ENCODE assay signal across 2 cellular contexts in genomic region chr3:179885950-179886349, GRCh38.
TF ChIP-seq lines count a peak whose summit lies in the region.

No MANE protein-coding gene starts in this region.

TF ChIP-seq in HepG2, 621 proteins besides CTCF, POLR2A, EP300 and RAD21 (continued from another document):
- TF ChIP-seq, protein P1, sequence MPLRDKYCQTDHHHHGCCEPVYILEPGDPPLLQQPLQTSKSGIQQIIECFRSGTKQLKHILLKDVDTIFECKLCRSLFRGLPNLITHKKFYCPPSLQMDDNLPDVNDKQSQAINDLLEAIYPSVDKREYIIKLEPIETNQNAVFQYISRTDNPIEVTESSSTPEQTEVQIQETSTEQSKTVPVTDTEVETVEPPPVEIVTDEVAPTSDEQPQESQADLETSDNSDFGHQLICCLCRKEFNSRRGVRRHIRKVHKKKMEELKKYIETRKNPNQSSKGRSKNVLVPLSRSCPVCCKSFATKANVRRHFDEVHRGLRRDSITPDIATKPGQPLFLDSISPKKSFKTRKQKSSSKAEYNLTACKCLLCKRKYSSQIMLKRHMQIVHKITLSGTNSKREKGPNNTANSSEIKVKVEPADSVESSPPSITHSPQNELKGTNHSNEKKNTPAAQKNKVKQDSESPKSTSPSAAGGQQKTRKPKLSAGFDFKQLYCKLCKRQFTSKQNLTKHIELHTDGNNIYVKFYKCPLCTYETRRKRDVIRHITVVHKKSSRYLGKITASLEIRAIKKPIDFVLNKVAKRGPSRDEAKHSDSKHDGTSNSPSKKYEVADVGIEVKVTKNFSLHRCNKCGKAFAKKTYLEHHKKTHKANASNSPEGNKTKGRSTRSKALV (CRISPR knock-in tag; IDR thresholded peaks at IDR 0.05): no peak
- no peak for TF ChIP-seq NKX3-1 (CRISPR knock-in tag; IDR thresholded peaks at IDR 0.05)
- TF ChIP-seq ZNF672 (CRISPR knock-in tag; IDR thresholded peaks at IDR 0.05): no peak
- TF ChIP-seq PHF5A (CRISPR knock-in tag; IDR thresholded peaks at IDR 0.05; ENCODE audit: low read depth, unreplicated experiment): no peak
- no peak for TF ChIP-seq ZNF878 (CRISPR knock-in tag; IDR thresholded peaks at IDR 0.05)
- TF ChIP-seq KMT2A (CRISPR knock-in tag; IDR thresholded peaks at IDR 0.05): no peak
- no peak for TF ChIP-seq MTF1 (CRISPR knock-in tag; IDR thresholded peaks at IDR 0.05)
- TF ChIP-seq ZNF639 (CRISPR knock-in tag; conservative IDR thresholded peaks at IDR 0.05): no peak
- no peak for TF ChIP-seq ZFP36L1 (CRISPR knock-in tag; IDR thresholded peaks at IDR 0.05)
- TF ChIP-seq ATF7-NPFF (CRISPR knock-in tag; IDR thresholded peaks at IDR 0.05; ENCODE audit: low read depth): no peak
- no peak for TF ChIP-seq MTA3 (CRISPR knock-in tag; IDR thresholded peaks at IDR 0.05)
- TF ChIP-seq NCOA1 (CRISPR knock-in tag; IDR thresholded peaks at IDR 0.05): no peak
- no peak for TF ChIP-seq RXRB (CRISPR knock-in tag; IDR thresholded peaks at IDR 0.05; ENCODE audit: borderline replicate concordance)
- TF ChIP-seq ZFAT (CRISPR knock-in tag; conservative IDR thresholded peaks at IDR 0.05): no peak
- no peak for TF ChIP-seq TOE1 (CRISPR knock-in tag; IDR thresholded peaks at IDR 0.05)

TF ChIP-seq in GM12878, 131 proteins besides CTCF, POLR2A, EP300 and RAD21:
- TF ChIP-seq, protein P2, sequence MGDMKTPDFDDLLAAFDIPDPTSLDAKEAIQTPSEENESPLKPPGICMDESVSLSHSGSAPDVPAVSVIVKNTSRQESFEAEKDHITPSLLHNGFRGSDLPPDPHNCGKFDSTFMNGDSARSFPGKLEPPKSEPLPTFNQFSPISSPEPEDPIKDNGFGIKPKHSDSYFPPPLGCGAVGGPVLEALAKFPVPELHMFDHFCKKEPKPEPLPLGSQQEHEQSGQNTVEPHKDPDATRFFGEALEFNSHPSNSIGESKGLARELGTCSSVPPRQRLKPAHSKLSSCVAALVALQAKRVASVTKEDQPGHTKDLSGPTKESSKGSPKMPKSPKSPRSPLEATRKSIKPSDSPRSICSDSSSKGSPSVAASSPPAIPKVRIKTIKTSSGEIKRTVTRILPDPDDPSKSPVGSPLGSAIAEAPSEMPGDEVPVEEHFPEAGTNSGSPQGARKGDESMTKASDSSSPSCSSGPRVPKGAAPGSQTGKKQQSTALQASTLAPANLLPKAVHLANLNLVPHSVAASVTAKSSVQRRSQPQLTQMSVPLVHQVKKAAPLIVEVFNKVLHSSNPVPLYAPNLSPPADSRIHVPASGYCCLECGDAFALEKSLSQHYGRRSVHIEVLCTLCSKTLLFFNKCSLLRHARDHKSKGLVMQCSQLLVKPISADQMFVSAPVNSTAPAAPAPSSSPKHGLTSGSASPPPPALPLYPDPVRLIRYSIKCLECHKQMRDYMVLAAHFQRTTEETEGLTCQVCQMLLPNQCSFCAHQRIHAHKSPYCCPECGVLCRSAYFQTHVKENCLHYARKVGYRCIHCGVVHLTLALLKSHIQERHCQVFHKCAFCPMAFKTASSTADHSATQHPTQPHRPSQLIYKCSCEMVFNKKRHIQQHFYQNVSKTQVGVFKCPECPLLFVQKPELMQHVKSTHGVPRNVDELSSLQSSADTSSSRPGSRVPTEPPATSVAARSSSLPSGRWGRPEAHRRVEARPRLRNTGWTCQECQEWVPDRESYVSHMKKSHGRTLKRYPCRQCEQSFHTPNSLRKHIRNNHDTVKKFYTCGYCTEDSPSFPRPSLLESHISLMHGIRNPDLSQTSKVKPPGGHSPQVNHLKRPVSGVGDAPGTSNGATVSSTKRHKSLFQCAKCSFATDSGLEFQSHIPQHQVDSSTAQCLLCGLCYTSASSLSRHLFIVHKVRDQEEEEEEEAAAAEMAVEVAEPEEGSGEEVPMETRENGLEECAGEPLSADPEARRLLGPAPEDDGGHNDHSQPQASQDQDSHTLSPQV (IDR thresholded peaks at IDR 0.05): no peak
- TF ChIP-seq SIN3A (IDR thresholded peaks at IDR 0.05; ENCODE audit: low read depth, low read length): no peak
- TF ChIP-seq NFIC (IDR thresholded peaks at IDR 0.05; ENCODE audit: low read depth, low read length): 0 out of 2 replicates have a peak, but pooled peaks have one; percentile 16
- TF ChIP-seq, protein P3, sequence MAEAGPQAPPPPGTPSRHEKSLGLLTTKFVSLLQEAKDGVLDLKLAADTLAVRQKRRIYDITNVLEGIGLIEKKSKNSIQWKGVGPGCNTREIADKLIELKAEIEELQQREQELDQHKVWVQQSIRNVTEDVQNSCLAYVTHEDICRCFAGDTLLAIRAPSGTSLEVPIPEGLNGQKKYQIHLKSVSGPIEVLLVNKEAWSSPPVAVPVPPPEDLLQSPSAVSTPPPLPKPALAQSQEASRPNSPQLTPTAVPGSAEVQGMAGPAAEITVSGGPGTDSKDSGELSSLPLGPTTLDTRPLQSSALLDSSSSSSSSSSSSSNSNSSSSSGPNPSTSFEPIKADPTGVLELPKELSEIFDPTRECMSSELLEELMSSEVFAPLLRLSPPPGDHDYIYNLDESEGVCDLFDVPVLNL (IDR thresholded peaks at IDR 0.05; ENCODE audit: low read depth, low read length): no peak
- TF ChIP-seq ETV6 (conservative IDR thresholded peaks at IDR 0.05 in 1 of 2, IDR thresholded peaks at IDR 0.05 in 1 of 2; ENCODE audit: borderline replicate concordance in 1 of 2, low read depth in 1 of 2): no peak
- TF ChIP-seq BCL3 (IDR thresholded peaks at IDR 0.05; ENCODE audit: borderline replicate concordance, insufficient read depth, low read depth, low read length, poor library complexity, severe bottlenecking): peak; percentile 65
- 0 out of 4 replicates have a peak, but pooled peaks of 1 of the 2 experiments have one; percentile 8 for TF ChIP-seq IKZF2 (IDR thresholded peaks at IDR 0.05)
- TF ChIP-seq, protein P4, sequence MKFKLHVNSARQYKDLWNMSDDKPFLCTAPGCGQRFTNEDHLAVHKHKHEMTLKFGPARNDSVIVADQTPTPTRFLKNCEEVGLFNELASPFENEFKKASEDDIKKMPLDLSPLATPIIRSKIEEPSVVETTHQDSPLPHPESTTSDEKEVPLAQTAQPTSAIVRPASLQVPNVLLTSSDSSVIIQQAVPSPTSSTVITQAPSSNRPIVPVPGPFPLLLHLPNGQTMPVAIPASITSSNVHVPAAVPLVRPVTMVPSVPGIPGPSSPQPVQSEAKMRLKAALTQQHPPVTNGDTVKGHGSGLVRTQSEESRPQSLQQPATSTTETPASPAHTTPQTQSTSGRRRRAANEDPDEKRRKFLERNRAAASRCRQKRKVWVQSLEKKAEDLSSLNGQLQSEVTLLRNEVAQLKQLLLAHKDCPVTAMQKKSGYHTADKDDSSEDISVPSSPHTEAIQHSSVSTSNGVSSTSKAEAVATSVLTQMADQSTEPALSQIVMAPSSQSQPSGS (IDR thresholded peaks at IDR 0.05; ENCODE audit: low read length): peak; percentile 55; the same call in 1 of the 2 replicates
- TF ChIP-seq, protein P5, sequence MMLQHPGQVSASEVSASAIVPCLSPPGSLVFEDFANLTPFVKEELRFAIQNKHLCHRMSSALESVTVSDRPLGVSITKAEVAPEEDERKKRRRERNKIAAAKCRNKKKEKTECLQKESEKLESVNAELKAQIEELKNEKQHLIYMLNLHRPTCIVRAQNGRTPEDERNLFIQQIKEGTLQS (IDR thresholded peaks at IDR 0.05; ENCODE audit: borderline replicate concordance, extremely low read depth, low read depth, low read length): no peak
TF ChIP-seq in GM12878: peak in this region for 4.
